ENCODE assay signal across 1 cellular context in the genomic region with DNA sequence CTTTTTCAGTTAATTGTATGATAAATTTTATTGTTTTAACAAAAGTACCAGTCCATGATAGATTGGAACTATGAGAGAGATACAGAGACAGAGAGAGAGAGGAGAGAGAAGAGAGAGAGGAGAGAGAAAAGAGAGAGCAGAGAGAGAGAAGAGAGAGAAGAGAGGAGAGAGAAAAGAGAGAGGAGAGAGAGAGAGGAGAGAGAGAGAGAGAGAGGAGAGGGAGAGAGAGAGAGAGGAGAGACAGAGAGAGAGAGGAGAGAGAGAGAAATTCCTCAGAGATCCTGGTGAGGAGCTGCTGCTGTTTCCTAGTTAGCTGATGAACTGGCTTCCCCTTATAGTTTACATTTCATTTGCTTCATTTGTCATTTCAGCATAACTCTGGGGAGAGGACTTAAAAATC.
TF ChIP-seq lines count a peak whose summit lies in the region.

No MANE protein-coding gene starts in this region.

TF ChIP-seq in GM23338, 12 proteins besides CTCF, POLR2A, EP300 and RAD21 (continued from another document):
- TF ChIP-seq, protein P1, sequence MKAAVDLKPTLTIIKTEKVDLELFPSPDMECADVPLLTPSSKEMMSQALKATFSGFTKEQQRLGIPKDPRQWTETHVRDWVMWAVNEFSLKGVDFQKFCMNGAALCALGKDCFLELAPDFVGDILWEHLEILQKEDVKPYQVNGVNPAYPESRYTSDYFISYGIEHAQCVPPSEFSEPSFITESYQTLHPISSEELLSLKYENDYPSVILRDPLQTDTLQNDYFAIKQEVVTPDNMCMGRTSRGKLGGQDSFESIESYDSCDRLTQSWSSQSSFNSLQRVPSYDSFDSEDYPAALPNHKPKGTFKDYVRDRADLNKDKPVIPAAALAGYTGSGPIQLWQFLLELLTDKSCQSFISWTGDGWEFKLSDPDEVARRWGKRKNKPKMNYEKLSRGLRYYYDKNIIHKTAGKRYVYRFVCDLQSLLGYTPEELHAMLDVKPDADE (IDR thresholded peaks at IDR 0.05): no peak
- TF ChIP-seq EZH2phosphoT487 (IDR thresholded peaks at IDR 0.05; ENCODE audit: unreplicated experiment) (no peak), POLR2AphosphoS5 (IDR thresholded peaks at IDR 0.05; ENCODE audit: low read depth) (no peak), STAT1 (IDR thresholded peaks at IDR 0.05; ENCODE audit: unreplicated experiment) (no peak), CREB1 (CRISPR knock-in tag; IDR thresholded peaks at IDR 0.05; ENCODE audit: low read depth) (no peak)
- TF ChIP-seq, protein P2, sequence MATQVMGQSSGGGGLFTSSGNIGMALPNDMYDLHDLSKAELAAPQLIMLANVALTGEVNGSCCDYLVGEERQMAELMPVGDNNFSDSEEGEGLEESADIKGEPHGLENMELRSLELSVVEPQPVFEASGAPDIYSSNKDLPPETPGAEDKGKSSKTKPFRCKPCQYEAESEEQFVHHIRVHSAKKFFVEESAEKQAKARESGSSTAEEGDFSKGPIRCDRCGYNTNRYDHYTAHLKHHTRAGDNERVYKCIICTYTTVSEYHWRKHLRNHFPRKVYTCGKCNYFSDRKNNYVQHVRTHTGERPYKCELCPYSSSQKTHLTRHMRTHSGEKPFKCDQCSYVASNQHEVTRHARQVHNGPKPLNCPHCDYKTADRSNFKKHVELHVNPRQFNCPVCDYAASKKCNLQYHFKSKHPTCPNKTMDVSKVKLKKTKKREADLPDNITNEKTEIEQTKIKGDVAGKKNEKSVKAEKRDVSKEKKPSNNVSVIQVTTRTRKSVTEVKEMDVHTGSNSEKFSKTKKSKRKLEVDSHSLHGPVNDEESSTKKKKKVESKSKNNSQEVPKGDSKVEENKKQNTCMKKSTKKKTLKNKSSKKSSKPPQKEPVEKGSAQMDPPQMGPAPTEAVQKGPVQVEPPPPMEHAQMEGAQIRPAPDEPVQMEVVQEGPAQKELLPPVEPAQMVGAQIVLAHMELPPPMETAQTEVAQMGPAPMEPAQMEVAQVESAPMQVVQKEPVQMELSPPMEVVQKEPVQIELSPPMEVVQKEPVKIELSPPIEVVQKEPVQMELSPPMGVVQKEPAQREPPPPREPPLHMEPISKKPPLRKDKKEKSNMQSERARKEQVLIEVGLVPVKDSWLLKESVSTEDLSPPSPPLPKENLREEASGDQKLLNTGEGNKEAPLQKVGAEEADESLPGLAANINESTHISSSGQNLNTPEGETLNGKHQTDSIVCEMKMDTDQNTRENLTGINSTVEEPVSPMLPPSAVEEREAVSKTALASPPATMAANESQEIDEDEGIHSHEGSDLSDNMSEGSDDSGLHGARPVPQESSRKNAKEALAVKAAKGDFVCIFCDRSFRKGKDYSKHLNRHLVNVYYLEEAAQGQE (IDR thresholded peaks at IDR 0.05; ENCODE audit: unreplicated experiment): no peak
- TF ChIP-seq, protein P3, sequence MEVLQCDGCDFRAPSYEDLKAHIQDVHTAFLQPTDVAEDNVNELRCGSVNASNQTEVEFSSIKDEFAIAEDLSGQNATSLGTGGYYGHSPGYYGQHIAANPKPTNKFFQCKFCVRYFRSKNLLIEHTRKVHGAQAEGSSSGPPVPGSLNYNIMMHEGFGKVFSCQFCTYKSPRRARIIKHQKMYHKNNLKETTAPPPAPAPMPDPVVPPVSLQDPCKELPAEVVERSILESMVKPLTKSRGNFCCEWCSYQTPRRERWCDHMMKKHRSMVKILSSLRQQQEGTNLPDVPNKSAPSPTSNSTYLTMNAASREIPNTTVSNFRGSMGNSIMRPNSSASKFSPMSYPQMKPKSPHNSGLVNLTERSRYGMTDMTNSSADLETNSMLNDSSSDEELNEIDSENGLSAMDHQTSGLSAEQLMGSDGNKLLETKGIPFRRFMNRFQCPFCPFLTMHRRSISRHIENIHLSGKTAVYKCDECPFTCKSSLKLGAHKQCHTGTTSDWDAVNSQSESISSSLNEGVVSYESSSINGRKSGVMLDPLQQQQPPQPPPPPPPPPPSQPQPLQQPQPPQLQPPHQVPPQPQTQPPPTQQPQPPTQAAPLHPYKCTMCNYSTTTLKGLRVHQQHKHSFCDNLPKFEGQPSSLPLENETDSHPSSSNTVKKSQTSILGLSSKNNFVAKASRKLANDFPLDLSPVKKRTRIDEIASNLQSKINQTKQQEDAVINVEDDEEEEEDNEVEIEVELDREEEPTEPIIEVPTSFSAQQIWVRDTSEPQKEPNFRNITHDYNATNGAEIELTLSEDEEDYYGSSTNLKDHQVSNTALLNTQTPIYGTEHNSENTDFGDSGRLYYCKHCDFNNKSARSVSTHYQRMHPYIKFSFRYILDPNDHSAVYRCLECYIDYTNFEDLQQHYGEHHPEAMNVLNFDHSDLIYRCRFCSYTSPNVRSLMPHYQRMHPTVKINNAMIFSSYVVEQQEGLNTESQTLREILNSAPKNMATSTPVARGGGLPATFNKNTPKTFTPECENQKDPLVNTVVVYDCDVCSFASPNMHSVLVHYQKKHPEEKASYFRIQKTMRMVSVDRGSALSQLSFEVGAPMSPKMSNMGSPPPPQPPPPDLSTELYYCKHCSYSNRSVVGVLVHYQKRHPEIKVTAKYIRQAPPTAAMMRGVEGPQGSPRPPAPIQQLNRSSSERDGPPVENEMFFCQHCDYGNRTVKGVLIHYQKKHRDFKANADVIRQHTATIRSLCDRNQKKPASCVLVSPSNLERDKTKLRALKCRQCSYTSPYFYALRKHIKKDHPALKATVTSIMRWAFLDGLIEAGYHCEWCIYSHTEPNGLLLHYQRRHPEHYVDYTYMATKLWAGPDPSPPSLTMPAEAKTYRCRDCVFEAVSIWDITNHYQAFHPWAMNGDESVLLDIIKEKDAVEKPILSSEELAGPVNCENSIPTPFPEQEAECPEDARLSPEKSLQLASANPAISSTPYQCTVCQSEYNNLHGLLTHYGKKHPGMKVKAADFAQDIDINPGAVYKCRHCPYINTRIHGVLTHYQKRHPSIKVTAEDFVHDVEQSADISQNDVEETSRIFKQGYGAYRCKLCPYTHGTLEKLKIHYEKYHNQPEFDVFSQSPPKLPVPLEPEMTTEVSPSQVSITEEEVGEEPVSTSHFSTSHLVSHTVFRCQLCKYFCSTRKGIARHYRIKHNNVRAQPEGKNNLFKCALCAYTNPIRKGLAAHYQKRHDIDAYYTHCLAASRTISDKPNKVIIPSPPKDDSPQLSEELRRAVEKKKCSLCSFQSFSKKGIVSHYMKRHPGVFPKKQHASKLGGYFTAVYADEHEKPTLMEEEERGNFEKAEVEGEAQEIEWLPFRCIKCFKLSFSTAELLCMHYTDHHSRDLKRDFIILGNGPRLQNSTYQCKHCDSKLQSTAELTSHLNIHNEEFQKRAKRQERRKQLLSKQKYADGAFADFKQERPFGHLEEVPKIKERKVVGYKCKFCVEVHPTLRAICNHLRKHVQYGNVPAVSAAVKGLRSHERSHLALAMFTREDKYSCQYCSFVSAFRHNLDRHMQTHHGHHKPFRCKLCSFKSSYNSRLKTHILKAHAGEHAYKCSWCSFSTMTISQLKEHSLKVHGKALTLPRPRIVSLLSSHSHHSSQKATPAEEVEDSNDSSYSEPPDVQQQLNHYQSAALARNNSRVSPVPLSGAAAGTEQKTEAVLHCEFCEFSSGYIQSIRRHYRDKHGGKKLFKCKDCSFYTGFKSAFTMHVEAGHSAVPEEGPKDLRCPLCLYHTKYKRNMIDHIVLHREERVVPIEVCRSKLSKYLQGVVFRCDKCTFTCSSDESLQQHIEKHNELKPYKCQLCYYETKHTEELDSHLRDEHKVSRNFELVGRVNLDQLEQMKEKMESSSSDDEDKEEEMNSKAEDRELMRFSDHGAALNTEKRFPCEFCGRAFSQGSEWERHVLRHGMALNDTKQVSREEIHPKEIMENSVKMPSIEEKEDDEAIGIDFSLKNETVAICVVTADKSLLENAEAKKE (CRISPR knock-in tag; IDR thresholded peaks at IDR 0.05): no peak
TF ChIP-seq in GM23338: peak in this region for 0.
